ENCODE assay signal across 1 cellular context in the genomic region with DNA sequence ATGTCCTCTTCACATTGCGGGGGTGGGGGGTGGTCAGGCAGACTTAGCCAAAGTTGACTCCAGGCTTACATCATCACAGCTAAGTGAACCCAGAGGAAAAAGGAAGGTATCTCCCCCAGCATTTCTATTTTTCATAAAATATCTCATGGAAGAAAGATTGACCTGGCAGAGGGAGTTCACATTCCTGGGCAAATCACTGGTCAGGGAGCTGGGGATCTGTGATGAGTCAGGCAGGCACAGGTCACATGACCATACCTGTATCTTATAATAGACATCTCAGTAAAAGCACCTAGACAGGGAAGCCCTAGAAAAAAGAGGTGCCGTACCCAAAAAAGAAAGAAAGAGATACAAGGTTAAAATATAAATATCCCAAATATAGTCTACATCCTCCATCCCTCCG.
TF ChIP-seq lines count a peak whose summit lies in the region.

No MANE protein-coding gene starts in this region.

TF ChIP-seq in HCT116, 20 proteins besides CTCF, POLR2A, EP300 and RAD21 (continued from another document):
- TF ChIP-seq, protein P1, sequence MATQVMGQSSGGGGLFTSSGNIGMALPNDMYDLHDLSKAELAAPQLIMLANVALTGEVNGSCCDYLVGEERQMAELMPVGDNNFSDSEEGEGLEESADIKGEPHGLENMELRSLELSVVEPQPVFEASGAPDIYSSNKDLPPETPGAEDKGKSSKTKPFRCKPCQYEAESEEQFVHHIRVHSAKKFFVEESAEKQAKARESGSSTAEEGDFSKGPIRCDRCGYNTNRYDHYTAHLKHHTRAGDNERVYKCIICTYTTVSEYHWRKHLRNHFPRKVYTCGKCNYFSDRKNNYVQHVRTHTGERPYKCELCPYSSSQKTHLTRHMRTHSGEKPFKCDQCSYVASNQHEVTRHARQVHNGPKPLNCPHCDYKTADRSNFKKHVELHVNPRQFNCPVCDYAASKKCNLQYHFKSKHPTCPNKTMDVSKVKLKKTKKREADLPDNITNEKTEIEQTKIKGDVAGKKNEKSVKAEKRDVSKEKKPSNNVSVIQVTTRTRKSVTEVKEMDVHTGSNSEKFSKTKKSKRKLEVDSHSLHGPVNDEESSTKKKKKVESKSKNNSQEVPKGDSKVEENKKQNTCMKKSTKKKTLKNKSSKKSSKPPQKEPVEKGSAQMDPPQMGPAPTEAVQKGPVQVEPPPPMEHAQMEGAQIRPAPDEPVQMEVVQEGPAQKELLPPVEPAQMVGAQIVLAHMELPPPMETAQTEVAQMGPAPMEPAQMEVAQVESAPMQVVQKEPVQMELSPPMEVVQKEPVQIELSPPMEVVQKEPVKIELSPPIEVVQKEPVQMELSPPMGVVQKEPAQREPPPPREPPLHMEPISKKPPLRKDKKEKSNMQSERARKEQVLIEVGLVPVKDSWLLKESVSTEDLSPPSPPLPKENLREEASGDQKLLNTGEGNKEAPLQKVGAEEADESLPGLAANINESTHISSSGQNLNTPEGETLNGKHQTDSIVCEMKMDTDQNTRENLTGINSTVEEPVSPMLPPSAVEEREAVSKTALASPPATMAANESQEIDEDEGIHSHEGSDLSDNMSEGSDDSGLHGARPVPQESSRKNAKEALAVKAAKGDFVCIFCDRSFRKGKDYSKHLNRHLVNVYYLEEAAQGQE (IDR thresholded peaks at IDR 0.05; ENCODE audit: low read depth), result no peak
- no peak for TF ChIP-seq EGR1 (IDR thresholded peaks at IDR 0.05; ENCODE audit: low read depth)
- TF ChIP-seq, protein P2, sequence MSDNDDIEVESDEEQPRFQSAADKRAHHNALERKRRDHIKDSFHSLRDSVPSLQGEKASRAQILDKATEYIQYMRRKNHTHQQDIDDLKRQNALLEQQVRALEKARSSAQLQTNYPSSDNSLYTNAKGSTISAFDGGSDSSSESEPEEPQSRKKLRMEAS (IDR thresholded peaks at IDR 0.05), result no peak
- no peak for TF ChIP-seq POLR2AphosphoS5 (IDR thresholded peaks at IDR 0.05; ENCODE audit: low read depth, low read length)
- TF ChIP-seq ZNF274 (IDR thresholded peaks at IDR 0.05; ENCODE audit: low read depth, low read length), result no peak
- TF ChIP-seq FOSL1 (IDR thresholded peaks at IDR 0.05; ENCODE audit: low read depth), result no peak
- no peak for TF ChIP-seq ATF3 (IDR thresholded peaks at IDR 0.05)
- no peak for TF ChIP-seq CBX3 (IDR thresholded peaks at IDR 0.05; ENCODE audit: low read depth)
